In genomic region chr19:42249769-42250168, GRCh38 we compare ENCODE assay signal across 11 cellular contexts. TPM values are rescaled to one million over a fixed set of nuclear protein-coding genes. Genes with fewer than 3 reads are reported as not detected.
DNase-seq lines count a peak whose midpoint lies in the region; ATAC-seq and TF ChIP-seq lines count a peak whose summit lies in the region.
"Had no signal": no experiment of that assay in that cellular context is flagged by ENCODE, and none has a peak within 500 bp of the region (broad histone marks: within the 10 kb centered on the region; RNA-seq: fewer than 3 reads in every experiment).

No MANE protein-coding gene starts in this region.

- H3K36me3 Mint-ChIP-seq in stimulated activated naive CD8-positive, alpha-beta T cell treated with anti-CD3 and anti-CD28 coated beads, Interleukin-15, Interleukin-2, amounts not matched to agents 100 ng/mL and 50 ng/mL, for 24 hours (ENCODE audit: low read depth), result peaks cover 28% of the 10 kb centered on the region
- peaks cover 2% of the 10 kb centered on the region for H3K36me3 Mint-ChIP-seq in osteocyte (ENCODE audit: unreplicated experiment)

- peak overlapping the region; percentile 75 for H3K27ac Mint-ChIP-seq in stimulated activated naive CD8-positive, alpha-beta T cell treated with anti-CD3 and anti-CD28 coated beads, Interleukin-15, Interleukin-2, amounts not matched to agents 100 ng/mL and 50 ng/mL, for 24 hours
- H3K27ac Mint-ChIP-seq in osteocyte (ENCODE audit: unreplicated experiment), result peak overlapping the region; percentile 47

- H3K27ac ChIP-seq in cingulate gyrus (ENCODE audit: low read depth, low read length), result peak overlapping the region; percentile 94
- H3K27ac ChIP-seq: C4-2B had no signal

- H3K27me3 Mint-ChIP-seq in stimulated activated naive CD8-positive, alpha-beta T cell treated with anti-CD3 and anti-CD28 coated beads, Interleukin-15, Interleukin-2, amounts not matched to agents 100 ng/mL and 50 ng/mL, for 24 hours, result no peaks in the 10 kb centered on the region
- H3K27me3 Mint-ChIP-seq in osteocyte (ENCODE audit: unreplicated experiment), result no peaks in the 10 kb centered on the region

- H3K4me3 Mint-ChIP-seq in stimulated activated naive CD8-positive, alpha-beta T cell treated with anti-CD3 and anti-CD28 coated beads, Interleukin-15, Interleukin-2, amounts not matched to agents 100 ng/mL and 50 ng/mL, for 24 hours, result no peak overlapping the region
- H3K4me3 Mint-ChIP-seq in osteocyte (ENCODE audit: unreplicated experiment), result no peak overlapping the region

- H3K4me1 Mint-ChIP-seq in stimulated activated naive CD8-positive, alpha-beta T cell treated with anti-CD3 and anti-CD28 coated beads, Interleukin-15, Interleukin-2, amounts not matched to agents 100 ng/mL and 50 ng/mL, for 24 hours (ENCODE audit: low read depth), result peaks cover 37% of the 10 kb centered on the region
- peaks cover 54% of the 10 kb centered on the region for H3K4me1 Mint-ChIP-seq in osteocyte (ENCODE audit: unreplicated experiment)

- H3K9me3 Mint-ChIP-seq in stimulated activated naive CD8-positive, alpha-beta T cell treated with anti-CD3 and anti-CD28 coated beads, Interleukin-15, Interleukin-2, amounts not matched to agents 100 ng/mL and 50 ng/mL, for 24 hours, result no peaks in the 10 kb centered on the region
- H3K9me3 Mint-ChIP-seq in osteocyte (ENCODE audit: unreplicated experiment), result no peaks in the 10 kb centered on the region

- no peak for DNase-seq in stimulated activated naive CD8-positive, alpha-beta T cell treated with anti-CD3 and anti-CD28 coated beads, Interleukin-15, Interleukin-2, amounts not matched to agents 100 U/mL and 50 U/mL, for 24 hours
- DNase-seq in osteocyte (ENCODE audit: extremely low spot score, unreplicated experiment) (no peak), MV-4-11 (lab: John Stamatoyannopoulos, UW) (no peak), retina (no peak)
- DNase-seq in effector CD4-positive, alpha-beta T cell, result no peak
- DNase-seq: activated CD4-positive, alpha-beta T cell treated with anti-CD3 and anti-CD28 coated beads, Interleukin-2, amount 50 U/mL, for 48 hours; body of pancreas had no signal

- no peak for ATAC-seq in stimulated activated naive CD8-positive, alpha-beta T cell treated with anti-CD3 and anti-CD28 coated beads, Interleukin-15, Interleukin-2, amounts not matched to agents 100 U/mL and 50 U/mL, for 24 hours
- no peak for ATAC-seq in HG02885 (IDR thresholded peaks at IDR 0.05; ENCODE audit: poor library complexity, unreplicated experiment)
- ATAC-seq: body of pancreas had no signal

- TF ChIP-seq CTCF in osteocyte (IDR thresholded peaks at IDR 0.05), result no peak

RNA-seq across cellular contexts. Expression of gene ERF, which starts 5.2 kb away (rescaled TPM):
- 66.8 and 75.3 TPM in 2 replicates for total RNA-seq in osteocyte

RNA-seq across cellular contexts. Expression of gene GSK3A, which starts 7.4 kb away (rescaled TPM):
- total RNA-seq in osteocyte, result 45.4 and 52.3 TPM in 2 replicates

RNA-seq across cellular contexts. Expression of gene CIC, which starts 19.3 kb away (rescaled TPM):
- 115 and 122 TPM in 2 replicates for total RNA-seq in osteocyte

RNA-seq across cellular contexts. Expression of gene ZNF526, which starts 29.7 kb away (rescaled TPM):
- total RNA-seq in osteocyte, result 9.9 and 11.9 TPM in 2 replicates

RNA-seq across cellular contexts. Expression of gene DEDD2, which starts 32.3 kb away (rescaled TPM):
- 21.0 and 27.4 TPM in 2 replicates for total RNA-seq in osteocyte
